In the genomic region with DNA sequence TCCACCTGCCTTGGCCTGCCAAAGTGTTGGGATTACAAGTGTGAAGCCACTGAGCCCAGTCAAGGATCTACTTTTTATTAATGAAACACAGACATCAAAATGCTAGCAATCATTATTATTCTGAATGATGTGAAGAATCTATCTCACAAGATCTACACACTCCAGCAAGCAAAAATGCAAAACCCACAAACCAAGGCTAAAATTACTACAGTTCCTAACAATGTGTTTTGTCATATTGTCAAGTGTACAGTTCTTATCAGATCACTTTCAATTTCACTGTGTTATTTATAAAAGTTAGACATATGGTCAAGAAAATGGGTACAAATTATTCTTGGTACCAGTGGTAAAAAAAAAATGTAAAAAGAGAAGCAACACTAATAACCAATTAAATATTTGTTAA, we compare ENCODE assay signal across 20 cellular contexts.
DNase-seq lines count a peak whose midpoint lies in the region; ATAC-seq, FAIRE-seq and TF ChIP-seq lines count a peak whose summit lies in the region.
"Had no signal": no experiment of that assay in that cellular context is flagged by ENCODE, and none has a peak within 500 bp of the region (broad histone marks: within the 10 kb centered on the region; RNA-seq: fewer than 3 reads in every experiment).

No MANE protein-coding gene starts in this region.

- peak; percentile 66 for ATAC-seq in GM12878
- ATAC-seq in stimulated activated naive B cell treated with anti-CD40 and anti-IgM and Interleukin-4, amounts not matched to agents 10 μg/mL and 1 μg/mL and 100 μg/mL, for 72 hours (replicated peaks), result no peak
- ATAC-seq: A549 had no signal

- peaks cover 32% of the 10 kb centered on the region for H3K4me1 Mint-ChIP-seq in activated naive CD4-positive, alpha-beta T cell treated with anti-CD3 and anti-CD28 coated beads, Interleukin-2, amount 50 U/mL, for 24 hours
- peaks cover 4% of the 10 kb centered on the region for H3K4me1 Mint-ChIP-seq in activated naive CD4-positive, alpha-beta T cell treated with anti-CD3 and anti-CD28 coated beads, Interleukin-2, amount 10 ng/mL, durations not matched to agents 7 days and 5 days
- H3K4me1 Mint-ChIP-seq in stimulated activated naive B cell treated with anti-CD40 and anti-IgM and Interleukin-4, amounts not matched to agents 10 μg/mL and 1 μg/mL and 100 μg/mL, for 72 hours, result peaks cover 5 to 25% of the 10 kb centered on the region in 2 donors

- POLR2A ChIA-PET in GM12878 (lab: Charles Lee), result no interaction called here

- intact Hi-C loops in GM12878 (cut with micrococcal nuclease; ENCODE audit: unreplicated experiment), result no loop called here
- intact Hi-C loops in cardiac septum (cut with DNase I), result loop anchor here (5.0 kb wide), 3 partner anchors 57 to 187 kb away; no protein-coding TSS in a partner anchor

- H4K20me1 ChIP-seq in GM12878 (ENCODE audit: control insufficient read depth, insufficient read depth), result no peaks in the 10 kb centered on the region

- CTCF ChIA-PET in activated naive CD4-positive, alpha-beta T cell treated with anti-CD3 and anti-CD28 coated beads, Interleukin-2, amount 10 ng/mL, durations not matched to agents 7 days and 5 days (lab: Charles Lee), result no interaction called here
- CTCF ChIA-PET in GM12878 (lab: Yijun Ruan, JAX), result no interaction called here

- H3K27ac ChIP-seq in GM12878 (ENCODE audit: control insufficient read depth, insufficient read depth), result no peak overlapping the region
- H3K27ac ChIP-seq: A549 had no signal

- SMC1A ChIA-PET in GM12878 (lab: Charles Lee; ENCODE audit: uncharacterized antibody, unreplicated experiment), result no interaction called here

- H3K4me2 ChIP-seq in GM12878 (ENCODE audit: control insufficient read depth, insufficient read depth), result no peak overlapping the region
- H3K4me2 ChIP-seq: A549 had no signal

- TF ChIP-seq CTCF in GM13977 (IDR thresholded peaks at IDR 0.05; ENCODE audit: extremely low read depth, insufficient read depth, missing control alignments), result no peak
- no peak for TF ChIP-seq CTCF in GM12878 (IDR thresholded peaks at IDR 0.05 in 2 of 3, conservative IDR thresholded peaks at IDR 0.05 in 1 of 3; ENCODE audit: control insufficient read depth in 2 of 3, extremely low read depth in 1 of 3, insufficient read depth in 1 of 3, low read depth in 3 of 3, low read length in 3 of 3)

- peaks cover 3% of the 10 kb centered on the region; the same call in 1 of the 2 replicates for H3K4me1 ChIP-seq in GM12878 (ENCODE audit: control insufficient read depth, insufficient read depth, low read length)

- peaks cover 8 to 23% of the 10 kb centered on the region in 2 experiments for H3K36me3 ChIP-seq in GM12878 (ENCODE audit: control insufficient read depth in 2 of 2, insufficient read depth in 2 of 2, low read length in 1 of 2)

- H3K36me3 Mint-ChIP-seq in activated naive CD4-positive, alpha-beta T cell treated with anti-CD3 and anti-CD28 coated beads, Interleukin-2, amount 50 U/mL, for 24 hours, result peaks cover 17% of the 10 kb centered on the region
- peaks cover 53% of the 10 kb centered on the region for H3K36me3 Mint-ChIP-seq in activated naive CD4-positive, alpha-beta T cell treated with anti-CD3 and anti-CD28 coated beads, Interleukin-2, amount 10 ng/mL, durations not matched to agents 7 days and 5 days
- H3K36me3 Mint-ChIP-seq in stimulated activated naive B cell treated with anti-CD40 and anti-IgM and Interleukin-4, amounts not matched to agents 10 μg/mL and 1 μg/mL and 100 μg/mL, for 72 hours, result peaks cover 46 to 61% of the 10 kb centered on the region in 2 donors

- no peak overlapping the region for H3K9ac ChIP-seq in GM12878 (ENCODE audit: control insufficient read depth, insufficient read depth, low read length)

- TF ChIP-seq POLR2A in GM12878 (IDR thresholded peaks at IDR 0.05; ENCODE audit: low read depth, low read length), result no peak

- no peak overlapping the region for H3K4me3 ChIP-seq in GM12878
- H3K4me3 ChIP-seq: A549 had no signal

- peak overlapping the region; percentile 23 for H3K27ac Mint-ChIP-seq in activated naive CD4-positive, alpha-beta T cell treated with anti-CD3 and anti-CD28 coated beads, Interleukin-2, amount 50 U/mL, for 24 hours
- H3K27ac Mint-ChIP-seq in activated naive CD4-positive, alpha-beta T cell treated with anti-CD3 and anti-CD28 coated beads, Interleukin-2, amount 10 ng/mL, durations not matched to agents 7 days and 5 days, result no peak overlapping the region
- H3K27ac Mint-ChIP-seq in stimulated activated naive B cell treated with anti-CD40 and anti-IgM and Interleukin-4, amounts not matched to agents 10 μg/mL and 1 μg/mL and 100 μg/mL, for 72 hours, result peak overlapping the region; percentile 57
- H3K27ac Mint-ChIP-seq: B cell had no signal

- H3K79me2 ChIP-seq in GM12878 (ENCODE audit: control insufficient read depth, insufficient read depth, low read length), result peaks cover 2% of the 10 kb centered on the region; the same call in 1 of the 2 replicates

- in situ Hi-C loops in GM13977 (cut with MboI; ENCODE audit: low pct_unique_long_range_greater_than_20kb, low sequenced_read_pairs, unreplicated experiment), result no loop called here
- in situ Hi-C loops in GM12878 (cut with MboI), result no loop called here

- no TSS peak for BruUV-seq in GM12878 (replicated peaks; lab: Mats Ljungman, UMichigan)

- RAD21 ChIA-PET in GM12878 (lab: Charles Lee; ENCODE audit: unreplicated experiment), result no interaction called here

- no peak for DNase-seq in activated naive CD4-positive, alpha-beta T cell treated with anti-CD3 and anti-CD28 coated beads, Interleukin-2, amount 10 ng/mL, durations not matched to agents 7 days and 5 days
- DNase-seq in GM13977 (ENCODE audit: low spot score) (peak; percentile 26), GM12878 (ENCODE audit: low read depth, low spot score) (no peak), NCI-H510A treated with DMSO at 0.1 percent for 48 hours (lab: John Stamatoyannopoulos, UW) (no peak), cardiac septum (ENCODE audit: low spot score) (no peak)
- no peak for DNase-seq in stimulated activated naive B cell treated with anti-CD40 and anti-IgM and Interleukin-4, amounts not matched to agents 10 μg/mL and 1 μg/mL and 100 μg/mL, for 72 hours
- DNase-seq: DMS53, GDM1, GOT3, IMR-90, NCI-H1694 treated with DMSO at 0.1 percent for 48 hours, NCI-H2081 treated with DMSO at 0.1 percent for 48 hours, NCI-H2171 treated with DMSO at 0.1 percent for 48 hours, NCI-H526 treated with DMSO at 0.1 percent for 48 hours, SHP77 had no signal

- FAIRE-seq in GM12878 (lab: Jason Lieb, UNC), result no peak
- FAIRE-seq: A549, D721Med had no signal

- no peak for TF ChIP-seq RAD21 in GM12878 (IDR thresholded peaks at IDR 0.05; ENCODE audit: insufficient read depth, low read depth, low read length)

- no peak overlapping the region for H3K4me3 Mint-ChIP-seq in activated naive CD4-positive, alpha-beta T cell treated with anti-CD3 and anti-CD28 coated beads, Interleukin-2, amount 50 U/mL, for 24 hours
- H3K4me3 Mint-ChIP-seq in activated naive CD4-positive, alpha-beta T cell treated with anti-CD3 and anti-CD28 coated beads, Interleukin-2, amount 10 ng/mL, durations not matched to agents 7 days and 5 days, result no peak overlapping the region
- H3K4me3 Mint-ChIP-seq in stimulated activated naive B cell treated with anti-CD40 and anti-IgM and Interleukin-4, amounts not matched to agents 10 μg/mL and 1 μg/mL and 100 μg/mL, for 72 hours, result no peak overlapping the region
- H3K4me3 Mint-ChIP-seq: B cell, CD14-positive monocyte had no signal

- no peaks in the 10 kb centered on the region for H3K9me3 Mint-ChIP-seq in activated naive CD4-positive, alpha-beta T cell treated with anti-CD3 and anti-CD28 coated beads, Interleukin-2, amount 50 U/mL, for 24 hours
- no peaks in the 10 kb centered on the region for H3K9me3 Mint-ChIP-seq in activated naive CD4-positive, alpha-beta T cell treated with anti-CD3 and anti-CD28 coated beads, Interleukin-2, amount 10 ng/mL, durations not matched to agents 7 days and 5 days
- H3K9me3 Mint-ChIP-seq in stimulated activated naive B cell treated with anti-CD40 and anti-IgM and Interleukin-4, amounts not matched to agents 10 μg/mL and 1 μg/mL and 100 μg/mL, for 72 hours, result no peaks in the 10 kb centered on the region
- H3K9me3 Mint-ChIP-seq: CD14-positive monocyte had no signal

- TF ChIP-seq EP300 in GM12878 (IDR thresholded peaks at IDR 0.05; ENCODE audit: borderline replicate concordance in 1 of 2, control insufficient read depth in 1 of 2, low read depth in 2 of 2, low read length in 2 of 2), result no peak

- H3K27me3 ChIP-seq in GM12878 (replicated peaks in 1 of 2; ENCODE audit: control insufficient read depth in 2 of 2, insufficient read depth in 2 of 2, low read length in 1 of 2), result no peaks in the 10 kb centered on the region

- no peaks in the 10 kb centered on the region for H3K9me3 ChIP-seq in GM12878 (replicated peaks; ENCODE audit: control insufficient read depth, insufficient read depth, low read length)
- H3K9me3 ChIP-seq: A549 had no signal

- no peaks in the 10 kb centered on the region for H3K27me3 Mint-ChIP-seq in activated naive CD4-positive, alpha-beta T cell treated with anti-CD3 and anti-CD28 coated beads, Interleukin-2, amount 50 U/mL, for 24 hours
- no peaks in the 10 kb centered on the region for H3K27me3 Mint-ChIP-seq in activated naive CD4-positive, alpha-beta T cell treated with anti-CD3 and anti-CD28 coated beads, Interleukin-2, amount 10 ng/mL, durations not matched to agents 7 days and 5 days
- H3K27me3 Mint-ChIP-seq in stimulated activated naive B cell treated with anti-CD40 and anti-IgM and Interleukin-4, amounts not matched to agents 10 μg/mL and 1 μg/mL and 100 μg/mL, for 72 hours, result no peaks in the 10 kb centered on the region
- H3K27me3 Mint-ChIP-seq: B cell had no signal

- no peak overlapping the region for H2AFZ ChIP-seq in GM12878 (ENCODE audit: control insufficient read depth, low read depth, low read length)

TF ChIP-seq in GM12878, 131 proteins besides CTCF, POLR2A, EP300 and RAD21:
- TF ChIP-seq ZBED1 (IDR thresholded peaks at IDR 0.05; ENCODE audit: borderline replicate concordance), result no peak
- 0 out of 2 replicates have a peak, but pooled peaks have one; percentile 7 for TF ChIP-seq RUNX3 (IDR thresholded peaks at IDR 0.05; ENCODE audit: low read length)
